Comparison of ENCODE assay signal across 1 cellular context in the genomic region with DNA sequence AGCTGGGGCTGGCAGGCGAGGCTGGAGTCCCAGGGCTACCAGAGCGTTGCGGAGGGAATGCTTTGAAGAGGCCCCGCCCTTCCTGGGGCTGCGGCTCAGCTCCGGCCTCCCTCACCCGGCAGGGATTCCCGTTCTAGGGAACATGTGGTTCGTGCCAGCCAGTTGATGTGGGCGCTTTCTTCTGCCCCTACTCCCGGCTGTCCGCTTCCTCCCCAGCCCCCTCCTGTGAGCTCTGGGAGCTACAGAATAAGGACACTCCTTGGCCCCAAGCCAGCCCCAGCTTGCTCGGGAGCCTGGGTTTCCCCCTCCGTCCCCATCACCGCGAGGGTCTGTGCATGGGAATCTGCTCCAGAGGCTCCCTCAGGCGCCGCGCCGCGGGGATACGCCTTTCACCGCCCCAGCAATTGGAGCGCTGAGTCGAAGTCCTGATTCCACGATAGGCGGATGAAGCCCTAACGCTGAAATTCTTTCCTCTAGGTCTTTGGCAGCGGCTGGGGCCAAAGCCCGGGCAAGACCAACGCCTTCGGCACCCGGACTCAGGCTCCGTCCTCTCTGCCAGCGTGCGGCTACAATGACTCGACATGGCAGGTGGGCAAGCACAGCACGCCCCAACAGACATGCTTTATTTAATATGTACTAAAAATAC.
TF ChIP-seq lines count a peak whose summit lies in the region.

No MANE protein-coding gene starts in this region.

TF ChIP-seq in WTC11, 78 proteins besides CTCF, POLR2A, EP300 and RAD21 (continued from another document and continues in another):
- TF ChIP-seq, protein P1, sequence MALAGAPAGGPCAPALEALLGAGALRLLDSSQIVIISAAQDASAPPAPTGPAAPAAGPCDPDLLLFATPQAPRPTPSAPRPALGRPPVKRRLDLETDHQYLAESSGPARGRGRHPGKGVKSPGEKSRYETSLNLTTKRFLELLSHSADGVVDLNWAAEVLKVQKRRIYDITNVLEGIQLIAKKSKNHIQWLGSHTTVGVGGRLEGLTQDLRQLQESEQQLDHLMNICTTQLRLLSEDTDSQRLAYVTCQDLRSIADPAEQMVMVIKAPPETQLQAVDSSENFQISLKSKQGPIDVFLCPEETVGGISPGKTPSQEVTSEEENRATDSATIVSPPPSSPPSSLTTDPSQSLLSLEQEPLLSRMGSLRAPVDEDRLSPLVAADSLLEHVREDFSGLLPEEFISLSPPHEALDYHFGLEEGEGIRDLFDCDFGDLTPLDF (CRISPR knock-in tag; IDR thresholded peaks at IDR 0.05), result no peak
- TF ChIP-seq KAT7 (CRISPR knock-in tag; IDR thresholded peaks at IDR 0.05; ENCODE audit: borderline replicate concordance) (no peak), SMAD4 (CRISPR knock-in tag; IDR thresholded peaks at IDR 0.05) (no peak), NR1H2 (CRISPR knock-in tag; IDR thresholded peaks at IDR 0.05) (no peak), ZNF396 (CRISPR knock-in tag; IDR thresholded peaks at IDR 0.05; ENCODE audit: borderline replicate concordance) (no peak), PRRX2 (CRISPR knock-in tag; IDR thresholded peaks at IDR 0.05) (no peak), CREM (CRISPR knock-in tag; IDR thresholded peaks at IDR 0.05) (peak; percentile 41; the same call in 1 of the 2 replicates), ZNF512 (CRISPR knock-in tag; IDR thresholded peaks at IDR 0.05; ENCODE audit: borderline replicate concordance) (no peak), ZNF423 (CRISPR knock-in tag; IDR thresholded peaks at IDR 0.05) (peak; percentile 56; the same call in 1 of the 2 replicates), NR2C2 (CRISPR knock-in tag; IDR thresholded peaks at IDR 0.05) (no peak), TEAD1 (CRISPR knock-in tag; IDR thresholded peaks at IDR 0.05) (peak; percentile 54; the same call in 1 of the 2 replicates), ZBTB43 (CRISPR knock-in tag; IDR thresholded peaks at IDR 0.05) (no peak), ZNF263 (CRISPR knock-in tag; IDR thresholded peaks at IDR 0.05; ENCODE audit: low read depth) (no peak), FOXP1 (CRISPR knock-in tag; IDR thresholded peaks at IDR 0.05; ENCODE audit: borderline replicate concordance) (peak; percentile 27; the same call in 1 of the 2 replicates), SOX15 (CRISPR knock-in tag; IDR thresholded peaks at IDR 0.05) (no peak), ZSCAN18 (CRISPR knock-in tag; IDR thresholded peaks at IDR 0.05) (no peak), FOXJ3 (CRISPR knock-in tag; IDR thresholded peaks at IDR 0.05; ENCODE audit: borderline replicate concordance) (no peak), GTF2I (CRISPR knock-in tag; conservative IDR thresholded peaks at IDR 0.05) (no peak), TP53 (CRISPR knock-in tag; IDR thresholded peaks at IDR 0.05) (no peak), ZNF281 (CRISPR knock-in tag; IDR thresholded peaks at IDR 0.05) (no peak), CREB1 (CRISPR knock-in tag; IDR thresholded peaks at IDR 0.05) (no peak), ZNF671 (CRISPR knock-in tag; IDR thresholded peaks at IDR 0.05) (no peak), ZNF317 (CRISPR knock-in tag; IDR thresholded peaks at IDR 0.05; ENCODE audit: borderline replicate concordance, low read depth) (0 out of 2 replicates have a peak, but pooled peaks have one; percentile 45), ELF4 (CRISPR knock-in tag; IDR thresholded peaks at IDR 0.05; ENCODE audit: low read depth) (no peak), RELA (CRISPR knock-in tag; IDR thresholded peaks at IDR 0.05; ENCODE audit: borderline replicate concordance) (no peak), EMX1 (CRISPR knock-in tag; IDR thresholded peaks at IDR 0.05) (no peak), MYBL2 (CRISPR knock-in tag; IDR thresholded peaks at IDR 0.05) (0 out of 2 replicates have a peak, but pooled peaks have one; percentile 24)
- TF ChIP-seq, protein P2, sequence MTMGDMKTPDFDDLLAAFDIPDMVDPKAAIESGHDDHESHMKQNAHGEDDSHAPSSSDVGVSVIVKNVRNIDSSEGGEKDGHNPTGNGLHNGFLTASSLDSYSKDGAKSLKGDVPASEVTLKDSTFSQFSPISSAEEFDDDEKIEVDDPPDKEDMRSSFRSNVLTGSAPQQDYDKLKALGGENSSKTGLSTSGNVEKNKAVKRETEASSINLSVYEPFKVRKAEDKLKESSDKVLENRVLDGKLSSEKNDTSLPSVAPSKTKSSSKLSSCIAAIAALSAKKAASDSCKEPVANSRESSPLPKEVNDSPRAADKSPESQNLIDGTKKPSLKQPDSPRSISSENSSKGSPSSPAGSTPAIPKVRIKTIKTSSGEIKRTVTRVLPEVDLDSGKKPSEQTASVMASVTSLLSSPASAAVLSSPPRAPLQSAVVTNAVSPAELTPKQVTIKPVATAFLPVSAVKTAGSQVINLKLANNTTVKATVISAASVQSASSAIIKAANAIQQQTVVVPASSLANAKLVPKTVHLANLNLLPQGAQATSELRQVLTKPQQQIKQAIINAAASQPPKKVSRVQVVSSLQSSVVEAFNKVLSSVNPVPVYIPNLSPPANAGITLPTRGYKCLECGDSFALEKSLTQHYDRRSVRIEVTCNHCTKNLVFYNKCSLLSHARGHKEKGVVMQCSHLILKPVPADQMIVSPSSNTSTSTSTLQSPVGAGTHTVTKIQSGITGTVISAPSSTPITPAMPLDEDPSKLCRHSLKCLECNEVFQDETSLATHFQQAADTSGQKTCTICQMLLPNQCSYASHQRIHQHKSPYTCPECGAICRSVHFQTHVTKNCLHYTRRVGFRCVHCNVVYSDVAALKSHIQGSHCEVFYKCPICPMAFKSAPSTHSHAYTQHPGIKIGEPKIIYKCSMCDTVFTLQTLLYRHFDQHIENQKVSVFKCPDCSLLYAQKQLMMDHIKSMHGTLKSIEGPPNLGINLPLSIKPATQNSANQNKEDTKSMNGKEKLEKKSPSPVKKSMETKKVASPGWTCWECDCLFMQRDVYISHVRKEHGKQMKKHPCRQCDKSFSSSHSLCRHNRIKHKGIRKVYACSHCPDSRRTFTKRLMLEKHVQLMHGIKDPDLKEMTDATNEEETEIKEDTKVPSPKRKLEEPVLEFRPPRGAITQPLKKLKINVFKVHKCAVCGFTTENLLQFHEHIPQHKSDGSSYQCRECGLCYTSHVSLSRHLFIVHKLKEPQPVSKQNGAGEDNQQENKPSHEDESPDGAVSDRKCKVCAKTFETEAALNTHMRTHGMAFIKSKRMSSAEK (CRISPR knock-in tag; IDR thresholded peaks at IDR 0.05; ENCODE audit: borderline replicate concordance), result no peak
- TF ChIP-seq, protein P3, sequence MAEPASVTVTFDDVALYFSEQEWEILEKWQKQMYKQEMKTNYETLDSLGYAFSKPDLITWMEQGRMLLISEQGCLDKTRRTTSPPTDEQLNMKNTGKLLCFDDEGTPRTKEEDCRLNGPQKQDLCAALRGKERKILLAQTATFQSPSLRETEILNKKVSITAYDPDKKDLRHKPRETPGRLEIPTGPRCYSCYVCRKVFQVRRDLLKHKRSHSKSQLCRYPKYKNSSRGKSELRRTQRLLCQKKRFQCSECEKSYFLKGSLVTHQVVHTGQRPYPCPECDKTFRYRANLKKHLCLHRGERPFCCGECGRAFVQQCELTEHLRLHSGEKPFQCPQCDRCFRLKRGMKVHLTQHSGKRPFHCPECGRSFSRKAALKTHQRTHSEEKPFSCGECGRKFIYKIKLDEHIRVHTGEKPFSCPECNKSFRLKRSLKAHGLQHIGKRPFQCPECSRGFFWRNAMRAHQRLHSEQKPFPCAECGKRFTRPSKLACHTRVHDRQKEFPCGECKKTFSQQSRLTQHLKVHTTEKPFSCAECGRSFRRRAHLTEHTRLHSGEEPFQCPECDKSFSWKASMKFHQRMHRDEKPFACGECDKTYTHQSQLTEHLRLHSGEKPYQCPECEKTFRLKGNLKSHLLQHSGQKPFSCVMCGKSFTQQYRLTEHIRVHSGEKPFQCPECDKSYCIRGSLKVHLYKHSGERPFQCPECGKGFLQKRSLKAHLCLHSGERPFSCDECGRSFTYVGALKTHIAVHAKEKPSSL (CRISPR knock-in tag; conservative IDR thresholded peaks at IDR 0.05), result no peak
- TF ChIP-seq, protein P4, sequence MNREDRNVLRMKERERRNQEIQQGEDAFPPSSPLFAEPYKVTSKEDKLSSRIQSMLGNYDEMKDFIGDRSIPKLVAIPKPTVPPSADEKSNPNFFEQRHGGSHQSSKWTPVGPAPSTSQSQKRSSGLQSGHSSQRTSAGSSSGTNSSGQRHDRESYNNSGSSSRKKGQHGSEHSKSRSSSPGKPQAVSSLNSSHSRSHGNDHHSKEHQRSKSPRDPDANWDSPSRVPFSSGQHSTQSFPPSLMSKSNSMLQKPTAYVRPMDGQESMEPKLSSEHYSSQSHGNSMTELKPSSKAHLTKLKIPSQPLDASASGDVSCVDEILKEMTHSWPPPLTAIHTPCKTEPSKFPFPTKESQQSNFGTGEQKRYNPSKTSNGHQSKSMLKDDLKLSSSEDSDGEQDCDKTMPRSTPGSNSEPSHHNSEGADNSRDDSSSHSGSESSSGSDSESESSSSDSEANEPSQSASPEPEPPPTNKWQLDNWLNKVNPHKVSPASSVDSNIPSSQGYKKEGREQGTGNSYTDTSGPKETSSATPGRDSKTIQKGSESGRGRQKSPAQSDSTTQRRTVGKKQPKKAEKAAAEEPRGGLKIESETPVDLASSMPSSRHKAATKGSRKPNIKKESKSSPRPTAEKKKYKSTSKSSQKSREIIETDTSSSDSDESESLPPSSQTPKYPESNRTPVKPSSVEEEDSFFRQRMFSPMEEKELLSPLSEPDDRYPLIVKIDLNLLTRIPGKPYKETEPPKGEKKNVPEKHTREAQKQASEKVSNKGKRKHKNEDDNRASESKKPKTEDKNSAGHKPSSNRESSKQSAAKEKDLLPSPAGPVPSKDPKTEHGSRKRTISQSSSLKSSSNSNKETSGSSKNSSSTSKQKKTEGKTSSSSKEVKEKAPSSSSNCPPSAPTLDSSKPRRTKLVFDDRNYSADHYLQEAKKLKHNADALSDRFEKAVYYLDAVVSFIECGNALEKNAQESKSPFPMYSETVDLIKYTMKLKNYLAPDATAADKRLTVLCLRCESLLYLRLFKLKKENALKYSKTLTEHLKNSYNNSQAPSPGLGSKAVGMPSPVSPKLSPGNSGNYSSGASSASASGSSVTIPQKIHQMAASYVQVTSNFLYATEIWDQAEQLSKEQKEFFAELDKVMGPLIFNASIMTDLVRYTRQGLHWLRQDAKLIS (CRISPR knock-in tag; IDR thresholded peaks at IDR 0.05; ENCODE audit: borderline replicate concordance), result no peak
- TF ChIP-seq, protein P5, sequence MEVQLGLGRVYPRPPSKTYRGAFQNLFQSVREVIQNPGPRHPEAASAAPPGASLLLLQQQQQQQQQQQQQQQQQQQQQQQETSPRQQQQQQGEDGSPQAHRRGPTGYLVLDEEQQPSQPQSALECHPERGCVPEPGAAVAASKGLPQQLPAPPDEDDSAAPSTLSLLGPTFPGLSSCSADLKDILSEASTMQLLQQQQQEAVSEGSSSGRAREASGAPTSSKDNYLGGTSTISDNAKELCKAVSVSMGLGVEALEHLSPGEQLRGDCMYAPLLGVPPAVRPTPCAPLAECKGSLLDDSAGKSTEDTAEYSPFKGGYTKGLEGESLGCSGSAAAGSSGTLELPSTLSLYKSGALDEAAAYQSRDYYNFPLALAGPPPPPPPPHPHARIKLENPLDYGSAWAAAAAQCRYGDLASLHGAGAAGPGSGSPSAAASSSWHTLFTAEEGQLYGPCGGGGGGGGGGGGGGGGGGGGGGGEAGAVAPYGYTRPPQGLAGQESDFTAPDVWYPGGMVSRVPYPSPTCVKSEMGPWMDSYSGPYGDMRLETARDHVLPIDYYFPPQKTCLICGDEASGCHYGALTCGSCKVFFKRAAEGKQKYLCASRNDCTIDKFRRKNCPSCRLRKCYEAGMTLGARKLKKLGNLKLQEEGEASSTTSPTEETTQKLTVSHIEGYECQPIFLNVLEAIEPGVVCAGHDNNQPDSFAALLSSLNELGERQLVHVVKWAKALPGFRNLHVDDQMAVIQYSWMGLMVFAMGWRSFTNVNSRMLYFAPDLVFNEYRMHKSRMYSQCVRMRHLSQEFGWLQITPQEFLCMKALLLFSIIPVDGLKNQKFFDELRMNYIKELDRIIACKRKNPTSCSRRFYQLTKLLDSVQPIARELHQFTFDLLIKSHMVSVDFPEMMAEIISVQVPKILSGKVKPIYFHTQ (CRISPR knock-in tag; IDR thresholded peaks at IDR 0.05), result no peak
